1 cellular context compared by ENCODE assay signal in the genomic region with DNA sequence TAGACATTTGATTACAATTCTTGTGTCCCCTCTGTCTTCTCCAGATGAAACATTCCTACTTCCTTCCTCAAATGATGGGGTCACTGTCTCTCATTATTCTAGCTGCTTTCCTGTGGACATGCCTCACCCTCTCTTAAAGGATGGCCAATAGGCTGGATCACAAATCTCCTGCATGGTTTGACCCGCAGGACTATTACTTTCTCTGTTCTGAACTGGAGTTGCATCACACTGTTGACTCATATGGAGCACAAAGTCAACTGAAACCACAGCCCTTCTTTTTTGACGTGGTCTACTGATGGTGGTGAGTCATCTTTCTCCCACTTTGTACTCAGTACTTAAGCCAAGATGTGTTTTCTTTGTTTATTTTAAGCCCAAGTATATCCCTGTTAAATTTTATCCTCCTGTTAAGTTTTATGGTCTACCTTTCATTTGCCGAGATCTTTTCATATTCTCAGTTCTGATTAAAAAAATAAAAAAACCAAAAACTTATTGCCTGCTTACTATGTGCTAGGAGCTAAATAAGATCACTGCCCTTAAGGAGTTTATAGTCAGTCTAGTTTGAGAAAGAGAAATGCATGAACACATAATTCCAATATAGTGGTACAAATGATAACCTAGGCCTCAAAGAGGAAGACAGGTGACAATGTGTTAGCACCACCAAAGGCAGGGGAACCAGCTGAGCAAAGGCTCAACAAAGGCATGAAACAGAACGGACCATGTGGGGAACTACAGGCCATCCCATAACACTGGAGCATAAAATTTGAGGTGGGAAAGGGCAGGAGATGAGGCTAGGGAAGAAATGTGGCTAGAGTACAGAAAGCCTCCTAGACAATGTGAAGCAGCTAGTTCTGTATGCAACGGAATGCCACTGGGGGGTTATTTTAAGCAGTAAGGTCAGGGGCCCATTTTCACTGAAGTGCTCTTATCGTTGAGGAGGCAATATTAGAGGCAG.
A peak's percentile ranks its signal among the peaks of the same experiment; 100 is the strongest.
TF ChIP-seq lines count a peak whose summit lies in the region.

No MANE protein-coding gene starts in this region.

TF ChIP-seq in HepG2, 621 proteins besides CTCF, POLR2A, EP300 and RAD21 (continued from another document and continues in another):
- no peak for TF ChIP-seq THAP9 (CRISPR knock-in tag; IDR thresholded peaks at IDR 0.05; ENCODE audit: borderline replicate concordance)
- TF ChIP-seq ZNF766 (CRISPR knock-in tag; IDR thresholded peaks at IDR 0.05; ENCODE audit: borderline replicate concordance), result peak; percentile 58; the same call in 1 of the 2 replicates
- TF ChIP-seq ZNF574 (CRISPR knock-in tag; IDR thresholded peaks at IDR 0.05), result peak; percentile 80
- TF ChIP-seq ZNF260 (CRISPR knock-in tag; IDR thresholded peaks at IDR 0.05; ENCODE audit: borderline replicate concordance, low read depth), result no peak
- TF ChIP-seq ZNF354B (CRISPR knock-in tag; IDR thresholded peaks at IDR 0.05), result no peak
- TF ChIP-seq HMG20B (CRISPR knock-in tag; conservative IDR thresholded peaks at IDR 0.05), result peak; percentile 83
- TF ChIP-seq MAFK (conservative IDR thresholded peaks at IDR 0.05 in 1 of 2, IDR thresholded peaks at IDR 0.05 in 1 of 2; ENCODE audit: low read length in 2 of 2), result 0 out of 4 replicates have a peak, but pooled peaks of 1 of the 2 experiments have one; percentile 5
- no peak for TF ChIP-seq HDAC6 (IDR thresholded peaks at IDR 0.05; ENCODE audit: low read depth, low read length)
- no peak for TF ChIP-seq ZFP37 (CRISPR knock-in tag; IDR thresholded peaks at IDR 0.05; ENCODE audit: borderline replicate concordance)
- TF ChIP-seq ZNF550 (CRISPR knock-in tag; IDR thresholded peaks at IDR 0.05; ENCODE audit: borderline replicate concordance), result no peak
- TF ChIP-seq ZNF383 (CRISPR knock-in tag; IDR thresholded peaks at IDR 0.05; ENCODE audit: borderline replicate concordance), result peak; percentile 71; the same call in 1 of the 2 replicates
- TF ChIP-seq ZBTB38 (CRISPR knock-in tag; IDR thresholded peaks at IDR 0.05), result no peak
- TF ChIP-seq GFI1 (CRISPR knock-in tag; IDR thresholded peaks at IDR 0.05; ENCODE audit: borderline replicate concordance), result peak; percentile 86
- peak; percentile 94 for TF ChIP-seq SOX13 (IDR thresholded peaks at IDR 0.05)
- TF ChIP-seq SOX13 (CRISPR knock-in tag; conservative IDR thresholded peaks at IDR 0.05 in 1 of 2, IDR thresholded peaks at IDR 0.05 in 1 of 2), result peak in 1 of 2 experiments; percentile 95; a peak in 2 of 4 replicates
- TF ChIP-seq CBX1 (IDR thresholded peaks at IDR 0.05; ENCODE audit: low read depth), result no peak
- no peak for TF ChIP-seq ATAD3A (CRISPR knock-in tag; IDR thresholded peaks at IDR 0.05)
- TF ChIP-seq REPIN1 (CRISPR knock-in tag; IDR thresholded peaks at IDR 0.05; ENCODE audit: borderline replicate concordance, low read depth), result peak; percentile 88; the same call in 1 of the 2 replicates
- no peak for TF ChIP-seq ZNF558 (CRISPR knock-in tag; IDR thresholded peaks at IDR 0.05; ENCODE audit: borderline replicate concordance)
- no peak for TF ChIP-seq POLR2AphosphoS2 (IDR thresholded peaks at IDR 0.05; ENCODE audit: low read depth, low read length)
- no peak for TF ChIP-seq SPEN (CRISPR knock-in tag; IDR thresholded peaks at IDR 0.05; ENCODE audit: low read depth)
- 0 out of 2 replicates have a peak, but pooled peaks have one; percentile 8 for TF ChIP-seq ZNF17 (CRISPR knock-in tag; IDR thresholded peaks at IDR 0.05)
- no peak; the same call in 1 of the 2 replicates for TF ChIP-seq ZNF350 (CRISPR knock-in tag; IDR thresholded peaks at IDR 0.05; ENCODE audit: borderline replicate concordance, low read depth)
- TF ChIP-seq SP2 (CRISPR knock-in tag; IDR thresholded peaks at IDR 0.05), result no peak
- TF ChIP-seq ZNF264 (CRISPR knock-in tag; IDR thresholded peaks at IDR 0.05), result peak; percentile 73
- peak; percentile 47; the same call in 1 of the 2 replicates for TF ChIP-seq ARID4A (CRISPR knock-in tag; IDR thresholded peaks at IDR 0.05; ENCODE audit: borderline replicate concordance)
- peak; percentile 100 for TF ChIP-seq ARID5B (CRISPR knock-in tag; IDR thresholded peaks at IDR 0.05)
- no peak; the same call in 1 of the 2 replicates for TF ChIP-seq NAIF1 (CRISPR knock-in tag; IDR thresholded peaks at IDR 0.05; ENCODE audit: borderline replicate concordance)
- peak; percentile 96 for TF ChIP-seq HNF4A (CRISPR knock-in tag; IDR thresholded peaks at IDR 0.05)
- TF ChIP-seq XBP1 (CRISPR knock-in tag; IDR thresholded peaks at IDR 0.05), result peak; percentile 90; the same call in 1 of the 2 replicates
- TF ChIP-seq, protein P1, sequence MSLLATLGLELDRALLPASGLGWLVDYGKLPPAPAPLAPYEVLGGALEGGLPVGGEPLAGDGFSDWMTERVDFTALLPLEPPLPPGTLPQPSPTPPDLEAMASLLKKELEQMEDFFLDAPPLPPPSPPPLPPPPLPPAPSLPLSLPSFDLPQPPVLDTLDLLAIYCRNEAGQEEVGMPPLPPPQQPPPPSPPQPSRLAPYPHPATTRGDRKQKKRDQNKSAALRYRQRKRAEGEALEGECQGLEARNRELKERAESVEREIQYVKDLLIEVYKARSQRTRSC (CRISPR knock-in tag; IDR thresholded peaks at IDR 0.05; ENCODE audit: low read depth), result peak; percentile 77; the same call in 1 of the 2 replicates
- no peak for TF ChIP-seq ZNF776 (CRISPR knock-in tag; IDR thresholded peaks at IDR 0.05)
- TF ChIP-seq EED (CRISPR knock-in tag; IDR thresholded peaks at IDR 0.05), result no peak
- no peak for TF ChIP-seq ZNF333 (CRISPR knock-in tag; IDR thresholded peaks at IDR 0.05; ENCODE audit: borderline replicate concordance)
- no peak for TF ChIP-seq SCMH1 (CRISPR knock-in tag; IDR thresholded peaks at IDR 0.05; ENCODE audit: borderline replicate concordance)
- peak; percentile 98 for TF ChIP-seq HOMEZ (CRISPR knock-in tag; IDR thresholded peaks at IDR 0.05; ENCODE audit: low read depth)
- TF ChIP-seq RXRA (CRISPR knock-in tag; IDR thresholded peaks at IDR 0.05), result peak; percentile 76; the same call in 1 of the 2 replicates
- no peak for TF ChIP-seq KDM3A (CRISPR knock-in tag; IDR thresholded peaks at IDR 0.05; ENCODE audit: low read depth)
- no peak for TF ChIP-seq SRSF4 (IDR thresholded peaks at IDR 0.05; ENCODE audit: low read depth, low read length, poor library complexity, severe bottlenecking)
- TF ChIP-seq SRF (IDR thresholded peaks at IDR 0.05; ENCODE audit: low read depth, low read length), result 0 out of 2 replicates have a peak, but pooled peaks have one; percentile 3
- TF ChIP-seq ZNF24 (IDR thresholded peaks at IDR 0.05), result peak; percentile 45; the same call in 1 of the 2 replicates
